In genomic region chr5:56814963-56815656, GRCh38 we compare ENCODE assay signal across 8 cellular contexts. TPM values are rescaled to one million over a fixed set of nuclear protein-coding genes. Genes with fewer than 3 reads are reported as not detected.
DNase-seq lines count a peak whose midpoint lies in the region; ATAC-seq and TF ChIP-seq lines count a peak whose summit lies in the region.

Gene MAP3K1, plus strand, starts transcription at chr5:56815549. Its CDS starts 25 bp downstream, at chr5:56815574.

- intact Hi-C loops in dorsolateral prefrontal cortex (cut with DNase I) (loop anchor here (5.0 to 10.0 kb wide), 4 partner anchors 333 to 823 kb away; partner anchors contain the start of genes IL6ST (in 2 of the 2) and GPBP1 (in 1 of the 2)), lower leg skin (cut with DNase I; ENCODE audit: low total_unique reads) (loop anchor here (10.0 kb wide), 1 partner anchor 360 kb away; the partner anchor contains the start of gene GPBP1)

- peak; percentile 48 for ATAC-seq in GM18873 (IDR thresholded peaks at IDR 0.05; ENCODE audit: low FRiP score, unreplicated experiment)
- ATAC-seq in HG03108 (IDR thresholded peaks at IDR 0.05; ENCODE audit: unreplicated experiment), result peak; percentile 54

- 0% methylated on average over 26 to 55 of the region's 87 CpGs for WGBS in lower leg skin, 2 donors

- no peak for TF ChIP-seq POLR2A in lower leg skin (IDR thresholded peaks at IDR 0.05)

- H3K27ac ChIP-seq in dorsolateral prefrontal cortex, result peak within 1 kb of the TSS; percentile 25 to 98 (median 87)

- H3K27me3 ChIP-seq in dorsolateral prefrontal cortex, result no peaks in the 10 kb centered on the region

- peak within 1 kb of the TSS; percentile 62 to 97 (median 88) for H3K4me3 ChIP-seq in dorsolateral prefrontal cortex
- peak within 1 kb of the TSS; percentile 80 for H3K4me3 ChIP-seq in lower leg skin (ENCODE audit: low read depth, poor library complexity, severe bottlenecking)

- DNase-seq in AG08395 (ENCODE audit: low spot score), result peak; percentile 89
- DNase-seq in NCI-H510A (lab: John Stamatoyannopoulos, UW), result peak; percentile 78
- DNase-seq in activated CD4-positive, alpha-beta T cell treated with anti-CD3 and anti-CD28 coated beads, Interleukin-2, amount 50 U/mL, for 48 hours, result peak; percentile 75 to 78
- DNase-seq in dorsolateral prefrontal cortex, result peak; percentile 50 to 84 (median 66)
- DNase-seq in lower leg skin (ENCODE audit: low spot score in 2 of 2), result peak; percentile 72 to 96
- peak; percentile 76 to 80 for DNase-seq in stimulated activated CD4-positive, alpha-beta T cell treated with anti-CD3 and anti-CD28 coated beads, Interleukin-4, amount 100 ng/mL, for 4 hours

- TF ChIP-seq CTCF in dorsolateral prefrontal cortex (IDR thresholded peaks at IDR 0.05 in 54 of 56, conservative IDR thresholded peaks at IDR 0.05 in 2 of 56; ENCODE audit: low read depth in 1 of 56, partially characterized antibody in 56 of 56) (peak in 15 of 56 donors; percentile 1 to 31 (median 16)), lower leg skin (IDR thresholded peaks at IDR 0.05) (no peak)

RNA-seq across cellular contexts. Expression of gene MAP3K1, which starts in this region (rescaled TPM):
- total RNA-seq in dorsolateral prefrontal cortex (10 to 100 TPM in 7 of 120 experiments, 1 to 10 TPM in 113; 4.9 to 12.5 (median 7.8) TPM), lower leg skin (10 to 100 TPM; 63.7 to 92.8 (median 68.9) TPM)

Comparison
In these comparisons a context has a peak if more than half of its experiments do, and no peak if none do; other contexts are left out.
1. Peak in every context shown above with its lines: DNase-seq, ATAC-seq, H3K4me3 ChIP-seq and H3K27ac ChIP-seq.
2. RNA of gene MAP3K1 (total RNA-seq): 63.7 to 92.8 TPM in lower leg skin; 4.9 to 12.5 TPM in dorsolateral prefrontal cortex; every median in the first group is over 4 times any median in the second.